26 cellular contexts compared by ENCODE assay signal in the genomic region with DNA sequence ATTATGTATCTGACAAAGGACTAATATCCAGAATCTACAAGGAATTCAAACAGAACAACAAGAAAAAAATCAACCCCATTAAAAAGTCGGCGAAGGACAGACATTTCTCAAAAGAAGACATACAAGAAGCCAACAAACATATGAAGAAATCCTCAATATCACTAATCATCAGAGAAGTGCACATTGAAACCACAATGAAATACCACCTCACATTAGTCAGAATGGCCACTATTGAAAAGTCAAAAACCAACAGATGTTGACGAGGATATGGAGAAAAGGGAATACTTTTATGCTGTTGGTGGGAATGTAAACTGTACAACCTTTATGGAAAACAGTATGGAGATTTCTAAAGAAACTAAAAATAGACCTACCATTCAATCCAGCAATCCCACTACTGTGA.
"Had no signal": no experiment of that assay in that cellular context is flagged by ENCODE, and none has a peak within 500 bp of the region (broad histone marks: within the 10 kb centered on the region; RNA-seq: fewer than 3 reads in every experiment).

No MANE protein-coding gene starts in this region.

- H3K9ac ChIP-seq: KMS-11, SK-N-SH had no signal

- H3K9me2 ChIP-seq: SK-N-SH had no signal

- FAIRE-seq: K562 had no signal

- DNase-seq: Kasumi-1, MV-4-11, NCI-H1048, NCI-H1105, NCI-H1417, NCI-H187, NCI-H2029, NCI-H2081 treated with DMSO at 0.1 percent for 48 hours, NCI-H2171, NCI-H226, NCI-H446, NCI-H510A, NCI-H524 treated with DMSO at 0.1 percent for 48 hours, NCI-H69, NCI-H774, PC-3, SHP77, SK-N-SH, SW 1271, T-cell had no signal

- H3K27ac ChIP-seq: KMS-11, RWPE1 had no signal

- ATAC-seq: K562, Panc1, PC-3, T-cell had no signal

- H3K9me3 ChIP-seq: SK-N-SH had no signal

- H3K4me2 ChIP-seq: KMS-11, SK-N-SH had no signal

- H3K9me3 Mint-ChIP-seq: T-helper 1 cell treated with Interleukin-12 subunit alpha and Interleukin-12 subunit beta and Interleukin-4 antibody, amounts not matched to agents 30 μg/mL and 1 μg/mL, for 36 hours had no signal

- H3K27ac Mint-ChIP-seq: IgD-negative memory B cell; T-cell; T-helper 1 cell treated with Interleukin-12 subunit alpha and Interleukin-12 subunit beta and Interleukin-4 antibody, amounts not matched to agents 30 μg/mL and 1 μg/mL, for 36 hours had no signal

- H3K4me3 Mint-ChIP-seq: IgD-negative memory B cell; T-cell; T-helper 1 cell treated with Interleukin-12 subunit alpha and Interleukin-12 subunit beta and Interleukin-4 antibody, amounts not matched to agents 30 μg/mL and 1 μg/mL, for 36 hours had no signal

- H3K36me3 Mint-ChIP-seq: IgD-negative memory B cell, T-cell had no signal

- H3K27me3 Mint-ChIP-seq: IgD-negative memory B cell, T-cell had no signal

- H3K4me3 ChIP-seq: K562 had no signal

- H3K4me1 Mint-ChIP-seq: IgD-negative memory B cell, T-cell had no signal
